ENCODE assay signal across 9 cellular contexts in genomic region chr1:203282720-203283542, GRCh38. TPM values are rescaled to one million over a fixed set of nuclear protein-coding genes. Genes with fewer than 3 reads are reported as not detected.
A peak's percentile ranks its signal among the peaks of the same experiment; 100 is the strongest.
DNase-seq lines count a peak whose midpoint lies in the region; ATAC-seq, FAIRE-seq and TF ChIP-seq lines count a peak whose summit lies in the region.
"Had no signal": no experiment of that assay in that cellular context is flagged by ENCODE, and none has a peak within 500 bp of the region (broad histone marks: within the 10 kb centered on the region; RNA-seq: fewer than 3 reads in every experiment).

No MANE protein-coding gene starts in this region.

- RAD21 ChIA-PET in GM12878 (lab: Charles Lee; ENCODE audit: unreplicated experiment), result interaction anchor here (0.7 to 30.0 kb wide), 7 partner anchors 10 to 147 kb away, joined by 3 to 541 read pairs (median 251); partner anchors contain the start of gene BTG2

- H3K4me2 ChIP-seq in GM12878 (ENCODE audit: control insufficient read depth, insufficient read depth), result peak overlapping the region; percentile 46

- peak overlapping the region; percentile 40; the same call in 1 of the 2 replicates for H3K9ac ChIP-seq in GM12878 (ENCODE audit: control insufficient read depth, insufficient read depth, low read length)

- no peak for TF ChIP-seq RAD21 in GM12878 (IDR thresholded peaks at IDR 0.05; ENCODE audit: insufficient read depth, low read depth, low read length)

- in situ Hi-C loops in Caki2 (cut with HindIII; ENCODE audit: low pct_unique_long_range_greater_than_20kb, low sequenced_read_pairs), result no loop called here
- in situ Hi-C loops in GM12878 (cut with MboI), result loop anchor here (25.0 kb wide), 1 partner anchor 1229 kb away; the partner anchor contains the start of gene MDM4

- POLR2A ChIA-PET in GM12878 (lab: Charles Lee), result interaction anchor here (0.8 to 20.0 kb wide), 7 partner anchors 4 to 41 kb away, joined by 3 to 395 read pairs (median 168); partner anchors contain the start of gene BTG2

- H3K27me3 ChIP-seq in GM12878 (replicated peaks in 1 of 2; ENCODE audit: control insufficient read depth in 2 of 2, insufficient read depth in 2 of 2, low read length in 1 of 2), result no peaks in the 10 kb centered on the region

- H4K20me1 ChIP-seq in GM12878 (ENCODE audit: control insufficient read depth, insufficient read depth), result no peaks in the 10 kb centered on the region

- no peak for TF ChIP-seq POLR2A in GM12878 (IDR thresholded peaks at IDR 0.05; ENCODE audit: low read depth, low read length)

- H3K27ac ChIP-seq in GM12878 (ENCODE audit: control insufficient read depth, insufficient read depth), result peak overlapping the region; percentile 67

- WGBS in GM12878 (ENCODE audit: insufficient coverage, insufficient replicate concordance, low lambda C conversion rate, missing lambda C conversion rate), result 2% methylated on average over 11 of the region's 11 CpGs

- no TSS peak for BruUV-seq in GM12878 (replicated peaks; lab: Mats Ljungman, UMichigan)

- H2AFZ ChIP-seq in GM12878 (ENCODE audit: control insufficient read depth, low read depth, low read length), result peak overlapping the region; percentile 71

- peaks cover 10% of the 10 kb centered on the region for H3K79me2 ChIP-seq in GM12878 (ENCODE audit: control insufficient read depth, insufficient read depth, low read length)

- CTCF ChIA-PET in GM12878 (lab: Yijun Ruan, JAX), result interaction anchor here (1.0 to 14.4 kb wide), 9 partner anchors 9 to 59 kb away, joined by 3 to 207 read pairs (median 11); no protein-coding TSS in a partner anchor

- H3K4me1 Mint-ChIP-seq in neural crest cell, result peaks cover 55% of the 10 kb centered on the region

- DNase-seq in Caki2 (ENCODE audit: low read depth), result peak; percentile 89
- no peak for DNase-seq in GM12878 (ENCODE audit: low read depth, low spot score)
- no peak for DNase-seq in neural crest cell (ENCODE audit: low read depth, low spot score)
- no peak for DNase-seq in cortex of kidney (lab: John Stamatoyannopoulos, UW)
- DNase-seq in SKM-1 treated with dmso at 0.1 percent for 144 hours (lab: John Stamatoyannopoulos, UW; ENCODE audit: unreplicated experiment), result no peak
- no peak for DNase-seq in hypothalamus (lab: John Stamatoyannopoulos, UW)
- DNase-seq: immature natural killer cell had no signal

- H3K9me3 Mint-ChIP-seq in neural crest cell, result no peaks in the 10 kb centered on the region
- H3K9me3 Mint-ChIP-seq: immature natural killer cell had no signal

- no peaks in the 10 kb centered on the region for H3K27me3 Mint-ChIP-seq in neural crest cell (ENCODE audit: low read depth)

- H3K9me3 ChIP-seq in GM12878 (replicated peaks; ENCODE audit: control insufficient read depth, insufficient read depth, low read length), result no peaks in the 10 kb centered on the region

- peaks cover 52% of the 10 kb centered on the region for H3K4me1 ChIP-seq in GM12878 (ENCODE audit: control insufficient read depth, insufficient read depth, low read length)

- peak overlapping the region; percentile 13; the same call in 1 of the 2 replicates for H3K4me3 ChIP-seq in GM12878

- SMC1A ChIA-PET in GM12878 (lab: Charles Lee; ENCODE audit: uncharacterized antibody, unreplicated experiment), result interaction anchor here (0.8 to 30.2 kb wide), 10 partner anchors 9 to 194 kb away, joined by 3 to 590 read pairs (median 5); partner anchors contain the start of gene BTG2

- peak; percentile 18 for ATAC-seq in GM21786 (IDR thresholded peaks at IDR 0.05; ENCODE audit: unreplicated experiment)
- ATAC-seq in GM12878, result peak; percentile 28
- ATAC-seq in HG02870 (IDR thresholded peaks at IDR 0.05; ENCODE audit: unreplicated experiment), result no peak

- H3K4me3 Mint-ChIP-seq in neural crest cell, result no peak overlapping the region
- H3K4me3 Mint-ChIP-seq: immature natural killer cell had no signal

- TF ChIP-seq CTCF in GM12878 (IDR thresholded peaks at IDR 0.05 in 2 of 3, conservative IDR thresholded peaks at IDR 0.05 in 1 of 3; ENCODE audit: control insufficient read depth in 2 of 3, extremely low read depth in 1 of 3, insufficient read depth in 1 of 3, low read depth in 3 of 3, low read length in 3 of 3) (no peak), neural crest cell (conservative IDR thresholded peaks at IDR 0.05) (no peak)

- intact Hi-C loops in GM12878 (cut with micrococcal nuclease; ENCODE audit: unreplicated experiment), result no loop called here

- FAIRE-seq in GM12878 (lab: Jason Lieb, UNC), result peak; percentile 7

- TF ChIP-seq EP300 in GM12878 (IDR thresholded peaks at IDR 0.05; ENCODE audit: borderline replicate concordance in 1 of 2, control insufficient read depth in 1 of 2, low read depth in 2 of 2, low read length in 2 of 2), result no peak

- H3K36me3 Mint-ChIP-seq in neural crest cell (ENCODE audit: low read depth), result no peaks in the 10 kb centered on the region
- H3K36me3 Mint-ChIP-seq: immature natural killer cell had no signal

- H3K27ac Mint-ChIP-seq in neural crest cell (ENCODE audit: unreplicated experiment), result peak overlapping the region; percentile 91

- H3K36me3 ChIP-seq in GM12878 (ENCODE audit: control insufficient read depth in 2 of 2, insufficient read depth in 2 of 2, low read length in 1 of 2), result no peaks in the 10 kb centered on the region

RNA-seq across cellular contexts. Expression of gene BTG2, which starts 22.4 kb away (rescaled TPM):
- 16.1 and 18.2 TPM in 2 replicates for total RNA-seq in Caki2 (2014; rRNA removed; shearing (Covaris generic); ENCODE audit: low replicate concordance)
- total RNA-seq in GM12878 (2013; cell fraction: nucleolus; rRNA removed), result 76.6 and 80.8 TPM in 2 replicates
- 127 and 144 TPM in 2 replicates for total RNA-seq in GM12878 (2014; rRNA removed)
- total RNA-seq in GM12878 (2014; rRNA removed; fragmentation: Illumina TruSeq; extraction: Trizol), result 66.4 and 68.1 TPM in 2 replicates
- 109 TPM in 2 replicates for total RNA-seq in GM12878 (2021)
- polyA plus RNA-seq in GM12878 (2011; ENCODE audit: low read depth), result 33.7 TPM
- 131 and 136 TPM in 2 replicates for polyA plus RNA-seq in GM12878 (2011; rRNA removed)
- 145 and 154 TPM in 2 replicates for polyA plus RNA-seq in GM12878 (2011; cell fraction: cytosol; rRNA removed)
- 101 and 145 TPM in 2 replicates for polyA plus RNA-seq in GM12878 (2011; cell fraction: nucleus; rRNA removed)
- 41.9 and 88.4 TPM in 2 replicates for polyA plus RNA-seq in GM12878 (2012)
- polyA plus RNA-seq in GM12878 (2014; fragmentation: Illumina TruSeq; extraction: Trizol), result 93.3 and 104 TPM in 2 replicates
- 10 to 100 TPM; 23.3 to 37.2 TPM for polyA plus RNA-seq in GM12878 (2014; fragmentation: Nextera tagmentation; extraction: Ambion mirVana)
- 160 and 187 TPM in 2 replicates for polyA plus RNA-seq in GM12878 (2014; rRNA removed)
- polyA plus RNA-seq in GM12878 (2016; fragmentation: Nextera tagmentation; extraction: Ambion mirVana), result 100 to 1,000 TPM in 1 of 2 experiments, 10 to 100 TPM in 1; 91.0 to 103 TPM
- polyA minus RNA-seq in GM12878 (2011; rRNA and poly(A)+ RNA removed), result 90.9 and 155 TPM in 2 replicates
- 84.2 and 93.8 TPM in 2 replicates for polyA minus RNA-seq in GM12878 (2011; cell fraction: cytosol; rRNA and poly(A)+ RNA removed)
- polyA minus RNA-seq in GM12878 (2011; cell fraction: nucleus; rRNA and poly(A)+ RNA removed), result 110 and 138 TPM in 2 replicates
- 16.1 and 18.1 TPM in 2 replicates for total RNA-seq in neural crest cell

RNA-seq across cellular contexts. Expression of gene CHIT1, which starts 53.5 kb away (rescaled TPM):
- not detected in 2 replicates for total RNA-seq in Caki2 (2014; rRNA removed; shearing (Covaris generic); ENCODE audit: low replicate concordance)
- 3.7 and 5.3 TPM in 2 replicates for total RNA-seq in GM12878 (2013; cell fraction: nucleolus; rRNA removed)
- 1.4 and 2.5 TPM in 2 replicates for total RNA-seq in GM12878 (2014; rRNA removed)
- total RNA-seq in GM12878 (2014; rRNA removed; fragmentation: Illumina TruSeq; extraction: Trizol), result 0.89 and 1.0 TPM in 2 replicates
- total RNA-seq in GM12878 (2021), result 1.1 and 2.1 TPM in 2 replicates
- polyA plus RNA-seq in GM12878 (2011; ENCODE audit: low read depth), result 0.21 TPM
- polyA plus RNA-seq in GM12878 (2011; rRNA removed), result 0.23 and 0.39 TPM in 2 replicates
- polyA plus RNA-seq in GM12878 (2011; cell fraction: cytosol; rRNA removed), result 0.32 and 0.43 TPM in 2 replicates
- 2.1 and 2.4 TPM in 2 replicates for polyA plus RNA-seq in GM12878 (2011; cell fraction: nucleus; rRNA removed)
- 0.65 and 1.1 TPM in 2 replicates for polyA plus RNA-seq in GM12878 (2012)
- 0.43 and 0.63 TPM in 2 replicates for polyA plus RNA-seq in GM12878 (2014; fragmentation: Illumina TruSeq; extraction: Trizol)
- polyA plus RNA-seq in GM12878 (2014; fragmentation: Nextera tagmentation; extraction: Ambion mirVana), result under 1 TPM; 0.02 to 0.27 TPM
- polyA plus RNA-seq in GM12878 (2014; rRNA removed), result 1.0 and 1.3 TPM in 2 replicates
- polyA plus RNA-seq in GM12878 (2016; fragmentation: Nextera tagmentation; extraction: Ambion mirVana), result under 1 TPM; 0.32 to 0.96 TPM
- 0.73 and 1.8 TPM in 2 replicates for polyA minus RNA-seq in GM12878 (2011; rRNA and poly(A)+ RNA removed)
- 1.2 TPM in 1 of 2 replicates, not detected in the other for polyA minus RNA-seq in GM12878 (2011; cell fraction: cytosol; rRNA and poly(A)+ RNA removed)
- polyA minus RNA-seq in GM12878 (2011; cell fraction: nucleus; rRNA and poly(A)+ RNA removed), result 1.7 and 2.7 TPM in 2 replicates
- not detected in 2 replicates for total RNA-seq in neural crest cell
- polyA plus RNA-seq: immature natural killer cell had no signal
